Comparison of ENCODE assay signal across 9 cellular contexts in the genomic region with DNA sequence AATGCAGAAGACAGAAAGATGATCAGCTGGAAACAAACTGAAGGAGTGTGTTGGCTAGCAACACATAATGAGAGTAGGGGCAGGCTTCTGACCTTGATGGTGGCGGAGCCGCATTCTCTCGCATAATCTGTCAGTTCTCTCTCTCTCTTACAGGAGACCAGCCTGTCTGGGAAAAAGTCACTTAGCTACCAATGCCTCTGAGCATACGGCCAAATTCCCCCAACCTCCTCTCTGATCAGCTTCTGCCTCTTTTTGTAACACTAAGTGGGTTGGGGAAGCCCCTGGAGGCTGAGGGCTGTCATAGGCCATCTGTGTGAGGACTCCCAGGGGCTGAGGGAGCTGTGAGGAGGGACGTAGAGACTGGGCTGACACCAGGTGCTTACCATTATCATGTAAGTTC.
DNase-seq lines count a peak whose midpoint lies in the region; ATAC-seq, FAIRE-seq and TF ChIP-seq lines count a peak whose summit lies in the region.
"Had no signal": no experiment of that assay in that cellular context is flagged by ENCODE, and none has a peak within 500 bp of the region (broad histone marks: within the 10 kb centered on the region; RNA-seq: fewer than 3 reads in every experiment).

No MANE protein-coding gene starts in this region.

- TF ChIP-seq EP300 in gastroesophageal sphincter (IDR thresholded peaks at IDR 0.05), result no peak

- H3K36me3 ChIP-seq in right atrium auricular region (no peaks in the 10 kb centered on the region), gastroesophageal sphincter (peaks cover 0 to 5% of the 10 kb centered on the region in 2 donors)

- DNase-seq in GM18507 (ENCODE audit: extremely low spot score, insufficient read length, low read depth), result no peak
- DNase-seq in NCI-H2171 treated with DMSO at 0.1 percent for 48 hours (lab: John Stamatoyannopoulos, UW), result peak; percentile 81
- DNase-seq in right atrium auricular region (ENCODE audit: low spot score), result no peak
- DNase-seq in effector CD4-positive, alpha-beta T cell, result no peak
- DNase-seq in NCI-H748 (lab: John Stamatoyannopoulos, UW; ENCODE audit: unreplicated experiment), result no peak
- DNase-seq in AG08395 (ENCODE audit: low spot score), result no peak

- WGBS in gastroesophageal sphincter (ENCODE audit: low coverage in 1 of 2), 2 donors, result 83% methylated on average over 5 of the region's 5 CpGs; no CpG with 5 or more reads in 1 of the 2 donors

- no peak overlapping the region for H3K4me3 ChIP-seq in right atrium auricular region
- no peak overlapping the region for H3K4me3 ChIP-seq in gastroesophageal sphincter
- H3K4me3 ChIP-seq: SJSA1 had no signal

- TF ChIP-seq CTCF in right atrium auricular region (IDR thresholded peaks at IDR 0.05), result no peak
- no peak for TF ChIP-seq CTCF in gastroesophageal sphincter (IDR thresholded peaks at IDR 0.05)

- no peak for TF ChIP-seq POLR2A in gastroesophageal sphincter (IDR thresholded peaks at IDR 0.05)

- peaks cover 0 to 21% of the 10 kb centered on the region in 2 donors for H3K4me1 ChIP-seq in right atrium auricular region
- peaks cover 0 to 13% (median 0%) of the 10 kb centered on the region in 3 donors for H3K4me1 ChIP-seq in gastroesophageal sphincter
- H3K4me1 ChIP-seq: SJSA1 had no signal

- H3K27ac ChIP-seq in right atrium auricular region, result peak overlapping the region; percentile 75 to 82
- peak overlapping the region in 2 of 4 donors; percentile 48 to 56 for H3K27ac ChIP-seq in gastroesophageal sphincter
- H3K27ac ChIP-seq: SJSA1 had no signal

- FAIRE-seq in GM18507 (lab: Jason Lieb, UNC), result peak; percentile 84

- peak; percentile 86 for ATAC-seq in GM21723 (IDR thresholded peaks at IDR 0.05; ENCODE audit: unreplicated experiment)
- ATAC-seq in gastroesophageal sphincter, result no peak

- H3K9me3 ChIP-seq in right atrium auricular region (no peaks in the 10 kb centered on the region), gastroesophageal sphincter (no peaks in the 10 kb centered on the region)
- H3K9me3 ChIP-seq: SJSA1 had no signal

- H3K27me3 ChIP-seq in right atrium auricular region (no peaks in the 10 kb centered on the region), gastroesophageal sphincter (no peaks in the 10 kb centered on the region)
- H3K27me3 ChIP-seq: SJSA1 had no signal
